In the genomic region with DNA sequence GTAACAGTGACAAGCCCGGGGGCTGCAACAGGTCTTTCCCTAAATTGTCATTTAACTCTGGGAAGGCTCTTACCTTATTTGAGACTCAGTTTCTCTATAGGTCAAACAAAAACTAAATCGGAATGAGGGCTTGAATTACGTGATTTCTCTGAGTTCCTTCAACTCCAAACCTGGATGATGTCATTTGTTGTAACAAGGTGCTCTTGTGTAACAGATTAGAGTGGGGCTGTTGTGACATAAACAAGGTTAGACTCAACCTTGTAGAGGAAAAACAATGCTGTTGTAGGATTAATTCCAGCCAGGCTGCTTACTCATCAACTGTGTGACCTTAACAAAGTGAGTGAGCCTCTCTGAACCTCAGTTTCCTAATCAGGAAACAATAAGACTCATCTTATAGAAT, we compare ENCODE assay signal across 29 cellular contexts.
"Had no signal": no experiment of that assay in that cellular context is flagged by ENCODE, and none has a peak within 500 bp of the region (broad histone marks: within the 10 kb centered on the region; RNA-seq: fewer than 3 reads in every experiment).

No MANE protein-coding gene starts in this region.

- H3K27ac ChIP-seq: adrenal gland, SJSA1 had no signal

- ATAC-seq: activated CD4-positive, CD25-positive, alpha-beta regulatory T cell treated with anti-CD3 and anti-CD28 coated beads, Interleukin-2, amount 50 U/mL, for 24 hours; activated CD8-positive, alpha-beta T cell treated with anti-CD3 and anti-CD28 coated beads for 36 hours; activated T-cell treated with anti-CD3 and anti-CD28 coated beads, Interleukin-2, amount 50 U/mL, for 72 hours; Panc1; SK-N-SH treated with all-trans-retinoic acid at 6 μM for 48 hours had no signal

- H3K9me3 Mint-ChIP-seq: activated naive CD8-positive, alpha-beta T cell treated with anti-CD3 and anti-CD28 coated beads for 36 hours had no signal

- H3K4me1 Mint-ChIP-seq: activated naive CD4-positive, alpha-beta T cell treated with anti-CD3 and anti-CD28 coated beads, Interleukin-2, amount 10 ng/mL, durations not matched to agents 7 days and 5 days; activated naive CD8-positive, alpha-beta T cell treated with anti-CD3 and anti-CD28 coated beads for 36 hours had no signal

- H3K9me3 ChIP-seq: adrenal gland, SJSA1 had no signal

- H3K27ac Mint-ChIP-seq: activated CD8-positive, alpha-beta T cell treated with anti-CD3 and anti-CD28 coated beads for 36 hours; activated naive CD4-positive, alpha-beta T cell treated with anti-CD3 and anti-CD28 coated beads, Interleukin-2, amount 10 ng/mL, durations not matched to agents 7 days and 5 days; activated naive CD8-positive, alpha-beta T cell treated with anti-CD3 and anti-CD28 coated beads for 36 hours; activated T-cell treated with anti-CD3 and anti-CD28 coated beads, Interleukin-2, amount 50 U/mL, for 72 hours; activated T-helper 2 cell treated with anti-CD3 and anti-CD28 coated beads, Interferon-gamma antibody, Interleukin-2, Interleukin-4, amounts not matched to agents 10 μg/mL and 5 μg/mL and 100 μg/mL, durations not matched to agents 14 hours and 24 hours and 36 hours; T-helper 1 cell treated with Interleukin-12 subunit alpha and Interleukin-12 subunit beta and Interleukin-4 antibody, amounts not matched to agents 30 μg/mL and 1 μg/mL, for 36 hours had no signal

- H3K4me1 ChIP-seq: adrenal gland, SJSA1 had no signal

- H3K4me3 ChIP-seq: adrenal gland, SJSA1 had no signal

- H3K36me3 ChIP-seq: adrenal gland, SJSA1 had no signal

- H3K27me3 ChIP-seq: adrenal gland had no signal

- H3K36me3 Mint-ChIP-seq: activated naive CD4-positive, alpha-beta T cell treated with anti-CD3 and anti-CD28 coated beads, Interleukin-2, amount 10 ng/mL, durations not matched to agents 7 days and 5 days; activated naive CD8-positive, alpha-beta T cell treated with anti-CD3 and anti-CD28 coated beads for 36 hours had no signal

- H3K27me3 Mint-ChIP-seq: activated CD8-positive, alpha-beta T cell treated with anti-CD3 and anti-CD28 coated beads for 36 hours; activated naive CD4-positive, alpha-beta T cell treated with anti-CD3 and anti-CD28 coated beads, Interleukin-2, amount 10 ng/mL, durations not matched to agents 7 days and 5 days; activated naive CD8-positive, alpha-beta T cell treated with anti-CD3 and anti-CD28 coated beads for 36 hours had no signal

- H3K4me3 Mint-ChIP-seq: activated CD8-positive, alpha-beta T cell treated with anti-CD3 and anti-CD28 coated beads for 36 hours; activated naive CD4-positive, alpha-beta T cell treated with anti-CD3 and anti-CD28 coated beads, Interleukin-2, amount 10 ng/mL, durations not matched to agents 7 days and 5 days; activated naive CD8-positive, alpha-beta T cell treated with anti-CD3 and anti-CD28 coated beads for 36 hours; activated T-cell treated with anti-CD3 and anti-CD28 coated beads, Interleukin-2, amount 50 U/mL, for 72 hours; T-helper 1 cell treated with Interleukin-12 subunit alpha and Interleukin-12 subunit beta and Interleukin-4 antibody, amounts not matched to agents 30 μg/mL and 1 μg/mL, for 36 hours had no signal

- DNase-seq: activated CD4-positive, alpha-beta T cell treated with anti-CD3 and anti-CD28 coated beads for 4 hours; activated CD8-positive, alpha-beta memory T cell treated with anti-CD3 and anti-CD28 coated beads, Interleukin-2, amount 50 U/mL, for 4 hours; activated CD8-positive, alpha-beta T cell treated with anti-CD3 and anti-CD28 coated beads for 36 hours; activated gamma-delta T cell treated with Interleukin-2 at 50 U/mL for 16 hours; activated naive CD4-positive, alpha-beta T cell treated with anti-CD3 and anti-CD28 coated beads, Interleukin-2, amount 10 ng/mL, durations not matched to agents 7 days and 5 days; activated naive CD8-positive, alpha-beta T cell treated with anti-CD3 and anti-CD28 coated beads for 36 hours; activated T-cell treated with anti-CD3 and anti-CD28 coated beads, Interleukin-2, amount 50 U/mL, for 72 hours; adrenal gland; aorta; Kasumi-1; KBM-7; NCI-H1092; NCI-H1417; NCI-H1930; NCI-H2171 treated with DMSO at 0.1 percent for 48 hours; NCI-H226; NCI-H510A; NCI-H526 treated with DMSO at 0.1 percent for 48 hours; NCI-H82; OCI-M1; Right ventricle myocardium superior; RPMI8226; SW 1271 had no signal
